1 cellular context compared by ENCODE assay signal in genomic region chr4:115873048-115873447, GRCh38.
TF ChIP-seq lines count a peak whose summit lies in the region.

No MANE protein-coding gene starts in this region.

TF ChIP-seq in GM23338, 12 proteins besides CTCF, POLR2A, EP300 and RAD21:
- TF ChIP-seq POLR2AphosphoS5 (IDR thresholded peaks at IDR 0.05; ENCODE audit: low read depth) (no peak), JUNB (IDR thresholded peaks at IDR 0.05; ENCODE audit: unreplicated experiment) (no peak), ETS1 (IDR thresholded peaks at IDR 0.05) (no peak), NANOG (IDR thresholded peaks at IDR 0.05; ENCODE audit: borderline replicate concordance) (no peak), CREB1 (CRISPR knock-in tag; IDR thresholded peaks at IDR 0.05; ENCODE audit: low read depth) (no peak), ZNF331 (CRISPR knock-in tag; IDR thresholded peaks at IDR 0.05; ENCODE audit: low read depth) (no peak), STAT1 (IDR thresholded peaks at IDR 0.05; ENCODE audit: unreplicated experiment) (no peak), ZNF114 (CRISPR knock-in tag; IDR thresholded peaks at IDR 0.05) (no peak), EZH2 (IDR thresholded peaks at IDR 0.05; ENCODE audit: low read depth, unreplicated experiment) (no peak), EZH2phosphoT487 (IDR thresholded peaks at IDR 0.05; ENCODE audit: unreplicated experiment) (no peak), REST (IDR thresholded peaks at IDR 0.05; ENCODE audit: unreplicated experiment) (no peak), ZNF462 (CRISPR knock-in tag; IDR thresholded peaks at IDR 0.05) (no peak)
